Comparison of ENCODE assay signal across 22 cellular contexts in genomic region chr1:58869638-58870297, GRCh38.
DNase-seq lines count a peak whose midpoint lies in the region; ATAC-seq and TF ChIP-seq lines count a peak whose summit lies in the region.
"Had no signal": no experiment of that assay in that cellular context is flagged by ENCODE, and none has a peak within 500 bp of the region (broad histone marks: within the 10 kb centered on the region; RNA-seq: fewer than 3 reads in every experiment).

No MANE protein-coding gene starts in this region.

- H3K4me3 Mint-ChIP-seq in progenitor cell of endocrine pancreas (ENCODE audit: low read depth), result no peak overlapping the region
- H3K4me3 Mint-ChIP-seq: CD4-positive, CD25-positive, alpha-beta regulatory T cell; HFFc6; T-cell had no signal

- H3K9me3 ChIP-seq in Panc1 (ENCODE audit: control insufficient read depth, insufficient read depth, low read depth, low read length) (no peaks in the 10 kb centered on the region; the same call in 1 of the 2 replicates), esophagus squamous epithelium (no peaks in the 10 kb centered on the region)
- H3K9me3 ChIP-seq: BE2C, Caco-2 had no signal

- H3K4me1 ChIP-seq in Panc1 (ENCODE audit: control insufficient read depth, insufficient read depth, low read length), result peaks cover 13% of the 10 kb centered on the region; the same call in 1 of the 2 replicates
- H3K4me1 ChIP-seq in esophagus squamous epithelium, result peaks cover 5 to 10% (median 6%) of the 10 kb centered on the region in 3 donors

- DNase-seq in NCI-H510A treated with DMSO at 0.1 percent for 48 hours (lab: John Stamatoyannopoulos, UW), result peak; percentile 84
- no peak for DNase-seq in NCI-H510A (lab: John Stamatoyannopoulos, UW)
- no peak for DNase-seq in Panc1 (ENCODE audit: low read depth, low spot score)
- DNase-seq in left colon, result no peak
- no peak for DNase-seq in progenitor cell of endocrine pancreas (ENCODE audit: low spot score, unreplicated experiment)
- no peak for DNase-seq in HK-2 (ENCODE audit: unreplicated experiment)
- no peak for DNase-seq in esophagus squamous epithelium (lab: John Stamatoyannopoulos, UW)
- DNase-seq: BE2C; CD4-positive, CD25-positive, alpha-beta regulatory T cell; EL; HFFc6; IMR-90; Kasumi-1; MM.1S; NCI-H1436 treated with DMSO at 0.1 percent for 48 hours; NCI-H2107; NCI-H524; NCI-H82; T-cell had no signal

- peaks cover 38% of the 10 kb centered on the region for H3K4me1 Mint-ChIP-seq in progenitor cell of endocrine pancreas (ENCODE audit: low read depth)
- H3K4me1 Mint-ChIP-seq: T-cell had no signal

- BruUV-seq in Panc1 (replicated peaks; lab: Mats Ljungman, UMichigan), result no TSS peak

- no peaks in the 10 kb centered on the region for H3K9me3 Mint-ChIP-seq in progenitor cell of endocrine pancreas (ENCODE audit: low read depth)
- H3K9me3 Mint-ChIP-seq: HFFc6, T-cell had no signal

- no peak for TF ChIP-seq POLR2A in esophagus squamous epithelium (IDR thresholded peaks at IDR 0.05)

- H3K36me3 ChIP-seq in Panc1 (ENCODE audit: control insufficient read depth, insufficient read depth, low read length), result no peaks in the 10 kb centered on the region
- no peaks in the 10 kb centered on the region for H3K36me3 ChIP-seq in esophagus squamous epithelium
- H3K36me3 ChIP-seq: BE2C had no signal

- H3K27me3 Mint-ChIP-seq in progenitor cell of endocrine pancreas, result no peaks in the 10 kb centered on the region

- POLR2A ChIA-PET in Panc1 (lab: Charles Lee), result no interaction called here

- H3K27me3 ChIP-seq in Panc1 (ENCODE audit: control insufficient read depth, insufficient read depth, low read length) (no peaks in the 10 kb centered on the region), esophagus squamous epithelium (no peaks in the 10 kb centered on the region)
- H3K27me3 ChIP-seq: BE2C had no signal

- WGBS in esophagus squamous epithelium, 2 donors, result 90 to 96% methylated on average over 3 of the region's 3 CpGs

- TF ChIP-seq CTCF in Panc1 (IDR thresholded peaks at IDR 0.05), result no peak
- TF ChIP-seq CTCF in progenitor cell of endocrine pancreas (IDR thresholded peaks at IDR 0.05; ENCODE audit: unreplicated experiment), result no peak
- no peak for TF ChIP-seq CTCF in esophagus squamous epithelium (IDR thresholded peaks at IDR 0.05)

- no peaks in the 10 kb centered on the region for H3K36me3 Mint-ChIP-seq in progenitor cell of endocrine pancreas (ENCODE audit: insufficient read depth)
- H3K36me3 Mint-ChIP-seq: CD4-positive, CD25-positive, alpha-beta regulatory T cell; T-cell had no signal

- H3K27ac Mint-ChIP-seq in progenitor cell of endocrine pancreas, result peak overlapping the region; percentile 94
- H3K27ac Mint-ChIP-seq: CD4-positive, CD25-positive, alpha-beta regulatory T cell; HFFc6; T-cell had no signal

- no peak; the same call in 1 of the 2 replicates for ATAC-seq in Panc1
- ATAC-seq in left colon, result peak; percentile 31
- no peak for ATAC-seq in GM18511 (IDR thresholded peaks at IDR 0.05; ENCODE audit: unreplicated experiment)
- ATAC-seq: T-cell had no signal

- peak overlapping the region; percentile 72 for H3K27ac ChIP-seq in Panc1 (ENCODE audit: low read length)
- no peak overlapping the region for H3K27ac ChIP-seq in esophagus squamous epithelium
- H3K27ac ChIP-seq: SK-N-MC had no signal

- in situ Hi-C loops in Panc1 (cut with HindIII; ENCODE audit: low pct_unique_long_range_greater_than_20kb, low sequenced_read_pairs), result no loop called here

- CTCF ChIA-PET in Panc1 (lab: Charles Lee), result no interaction called here

- intact Hi-C loops in Panc1 (cut with micrococcal nuclease; ENCODE audit: unreplicated experiment) (no loop called here), left colon (cut with DNase I, micrococcal nuclease) (no loop called here), esophagus squamous epithelium (cut with DNase I) (no loop called here)

- H3K4me3 ChIP-seq in Panc1 (ENCODE audit: low read depth in 2 of 2, low read length in 2 of 2), result no peak overlapping the region
- no peak overlapping the region for H3K4me3 ChIP-seq in esophagus squamous epithelium
- H3K4me3 ChIP-seq: SK-N-MC had no signal
